9 cellular contexts compared by ENCODE assay signal in genomic region chrY:6964727-6965126, GRCh38. TPM values are rescaled to one million over a fixed set of nuclear protein-coding genes. Genes with fewer than 3 reads are reported as not detected.
DNase-seq lines count a peak whose midpoint lies in the region; ATAC-seq, FAIRE-seq and TF ChIP-seq lines count a peak whose summit lies in the region.
"Had no signal": no experiment of that assay in that cellular context is flagged by ENCODE, and none has a peak within 500 bp of the region (broad histone marks: within the 10 kb centered on the region; RNA-seq: fewer than 3 reads in every experiment).

No MANE protein-coding gene starts in this region.

- FAIRE-seq in D721Med (lab: Jason Lieb, UNC): no peak

- no peak overlapping the region for H3K4me3 ChIP-seq in mucosa of descending colon
- no peak overlapping the region for H3K4me3 ChIP-seq in Peyer's patch

- peaks cover 5% of the 10 kb centered on the region for H3K27me3 Mint-ChIP-seq in activated naive CD4-positive, alpha-beta T cell treated with anti-CD3 and anti-CD28 coated beads, Interleukin-2, amount 10 ng/mL, durations not matched to agents 7 days and 5 days

- TF ChIP-seq CTCF in D721Med (IDR thresholded peaks at IDR 0.05; ENCODE audit: insufficient read depth, missing control alignments) (peak; percentile 59), mucosa of descending colon (IDR thresholded peaks at IDR 0.05) (peak; percentile 21), Peyer's patch (IDR thresholded peaks at IDR 0.05) (peak in 3 of 6 experiments; percentile 44 to 58 (median 48))

- no peak for TF ChIP-seq POLR2A in Peyer's patch (IDR thresholded peaks at IDR 0.05)

- no peaks in the 10 kb centered on the region for H3K36me3 Mint-ChIP-seq in activated naive CD4-positive, alpha-beta T cell treated with anti-CD3 and anti-CD28 coated beads, Interleukin-2, amount 10 ng/mL, durations not matched to agents 7 days and 5 days

- no peak for DNase-seq in D721Med (ENCODE audit: insufficient read length, low spot score)
- peak; percentile 17 for DNase-seq in LHCN-M2 (ENCODE audit: low read depth)
- peak; percentile 54 for DNase-seq in activated naive CD4-positive, alpha-beta T cell treated with anti-CD3 and anti-CD28 coated beads, Interleukin-2, amount 10 ng/mL, durations not matched to agents 7 days and 5 days
- DNase-seq in mucosa of descending colon: peak in 2 of 3 donors; percentile 34 to 40
- DNase-seq in left colon: no peak
- DNase-seq in NCI-H1436 (lab: John Stamatoyannopoulos, UW): no peak
- DNase-seq in Peyer's patch: no peak

- CTCF ChIA-PET in activated naive CD4-positive, alpha-beta T cell treated with anti-CD3 and anti-CD28 coated beads, Interleukin-2, amount 10 ng/mL, durations not matched to agents 7 days and 5 days (lab: Charles Lee): interaction anchor here (3.9 kb wide), 1 partner anchor 122 kb away, joined by 24 read pairs; no protein-coding TSS in a partner anchor

- H3K4me1 Mint-ChIP-seq in activated naive CD4-positive, alpha-beta T cell treated with anti-CD3 and anti-CD28 coated beads, Interleukin-2, amount 10 ng/mL, durations not matched to agents 7 days and 5 days: peaks cover 5% of the 10 kb centered on the region

- no peaks in the 10 kb centered on the region for H3K9me3 Mint-ChIP-seq in activated naive CD4-positive, alpha-beta T cell treated with anti-CD3 and anti-CD28 coated beads, Interleukin-2, amount 10 ng/mL, durations not matched to agents 7 days and 5 days

- H3K9me3 ChIP-seq in mucosa of descending colon (no peaks in the 10 kb centered on the region), Peyer's patch (no peaks in the 10 kb centered on the region)

- no peaks in the 10 kb centered on the region for H3K27me3 ChIP-seq in Peyer's patch

- intact Hi-C loops in mucosa of descending colon (cut with DNase I, micrococcal nuclease): loop anchor here in 1 of 2 donors (2.0 kb wide), 1 partner anchor 120 kb away; no protein-coding TSS in a partner anchor
- intact Hi-C loops in left colon (cut with DNase I, micrococcal nuclease): no loop called here

- ATAC-seq in mucosa of descending colon (no peak), left colon (no peak), GM18873 (IDR thresholded peaks at IDR 0.05; ENCODE audit: low FRiP score, unreplicated experiment) (no peak)

- H3K27ac Mint-ChIP-seq in activated naive CD4-positive, alpha-beta T cell treated with anti-CD3 and anti-CD28 coated beads, Interleukin-2, amount 10 ng/mL, durations not matched to agents 7 days and 5 days: no peak overlapping the region

- H3K4me1 ChIP-seq in mucosa of descending colon (ENCODE audit: low read depth) (no peaks in the 10 kb centered on the region), Peyer's patch (no peaks in the 10 kb centered on the region)

- H3K36me3 ChIP-seq in mucosa of descending colon (ENCODE audit: low read depth) (no peaks in the 10 kb centered on the region), Peyer's patch (no peaks in the 10 kb centered on the region)

- no peak overlapping the region for H3K27ac ChIP-seq in Peyer's patch

- H3K4me3 Mint-ChIP-seq in activated naive CD4-positive, alpha-beta T cell treated with anti-CD3 and anti-CD28 coated beads, Interleukin-2, amount 10 ng/mL, durations not matched to agents 7 days and 5 days: no peak overlapping the region

RNA-seq across cellular contexts. Expression of gene AMELY, which starts 53.2 kb away (rescaled TPM):
- not detected in 2 replicates for total RNA-seq in LHCN-M2 (2014; rRNA removed)
- polyA plus RNA-seq in LHCN-M2 (2012): not detected
- not detected for total RNA-seq in mucosa of descending colon
- total RNA-seq in left colon: not detected
- not detected for total RNA-seq in Peyer's patch
- total RNA-seq: M059J had no signal

RNA-seq across cellular contexts. Expression of gene TBL1Y, which starts 54.2 kb away (rescaled TPM):
- total RNA-seq in LHCN-M2 (2014; rRNA removed): not detected in 2 replicates
- not detected for polyA plus RNA-seq in LHCN-M2 (2012)
- under 1 TPM in 2 of 3 donors, not detected in 1; 0.20 to 0.25 TPM for total RNA-seq in mucosa of descending colon
- not detected for total RNA-seq in left colon
- not detected for total RNA-seq in Peyer's patch
- total RNA-seq: M059J had no signal

Comparison
In these comparisons a context has a peak if more than half of its experiments do, and no peak if none do; other contexts are left out.
1. DNase-seq: peak in LHCN-M2 (single experiment), activated naive CD4-positive, alpha-beta T cell treated with anti-CD3 and anti-CD28 coated beads, Interleukin-2, amount 10 ng/mL, durations not matched to agents 7 days and 5 days (single experiment) and mucosa of descending colon (2 of 3); none in D721Med (single experiment), left colon (0 of 2), NCI-H1436 (single experiment) and Peyer's patch (0 of 3).